20 cellular contexts compared by ENCODE assay signal in genomic region chr10:12583891-12584595, GRCh38.
A peak's percentile ranks its signal among the peaks of the same experiment; 100 is the strongest.
DNase-seq lines count a peak whose midpoint lies in the region; ATAC-seq, FAIRE-seq and TF ChIP-seq lines count a peak whose summit lies in the region.
"Had no signal": no experiment of that assay in that cellular context is flagged by ENCODE, and none has a peak within 500 bp of the region (broad histone marks: within the 10 kb centered on the region; RNA-seq: fewer than 3 reads in every experiment).

No MANE protein-coding gene starts in this region.

- TF ChIP-seq CTCF in mucosa of descending colon (IDR thresholded peaks at IDR 0.05) (no peak), omental fat pad (IDR thresholded peaks at IDR 0.05) (no peak)

- no peak overlapping the region for H3K4me3 Mint-ChIP-seq in stimulated activated memory B cell treated with anti-CD40 and anti-IgM and Interleukin-4, amounts not matched to agents 10 μg/mL and 1 μg/mL and 100 μg/mL, for 72 hours
- H3K4me3 Mint-ChIP-seq: B cell; CD8-positive, alpha-beta T cell; GM23338 had no signal

- H3K4me1 ChIP-seq in mucosa of descending colon (ENCODE audit: low read depth) (no peaks in the 10 kb centered on the region), right cardiac atrium (ENCODE audit: control insufficient read depth, insufficient read depth, low read length) (peaks cover 8% of the 10 kb centered on the region)

- DNase-seq in NCI-H82 (lab: John Stamatoyannopoulos, UW) (peak; percentile 9), NCI-H82 treated with DMSO at 0.1 percent for 48 hours (lab: John Stamatoyannopoulos, UW; ENCODE audit: unreplicated experiment) (no peak), SK-N-DZ (ENCODE audit: low spot score) (peak; percentile 91), mucosa of descending colon (no peak), urothelium cell line (ENCODE audit: low spot score) (no peak), right cardiac atrium (no peak), omental fat pad (ENCODE audit: low spot score) (no peak)
- DNase-seq: CD8-positive, alpha-beta T cell; DMS 273 treated with DMSO at 0.1 percent for 48 hours; DMS53; GDM1; HCEC 1CT; IMR-90 had no signal

- H3K36me3 Mint-ChIP-seq in stimulated activated memory B cell treated with anti-CD40 and anti-IgM and Interleukin-4, amounts not matched to agents 10 μg/mL and 1 μg/mL and 100 μg/mL, for 72 hours, result peaks cover 54% of the 10 kb centered on the region

- peak; percentile 66 for FAIRE-seq in urothelium cell line (lab: Jason Lieb, UNC)
- FAIRE-seq: H54, HTR-8/SVneo had no signal

- H3K9me3 ChIP-seq in mucosa of descending colon, result no peaks in the 10 kb centered on the region
- H3K9me3 ChIP-seq in right cardiac atrium (ENCODE audit: control insufficient read depth, low read length), result no peaks in the 10 kb centered on the region

- H3K9me3 Mint-ChIP-seq in stimulated activated memory B cell treated with anti-CD40 and anti-IgM and Interleukin-4, amounts not matched to agents 10 μg/mL and 1 μg/mL and 100 μg/mL, for 72 hours, result peaks cover 3% of the 10 kb centered on the region

- no peak overlapping the region for H3K27ac ChIP-seq in right cardiac atrium (ENCODE audit: low read length)
- H3K27ac ChIP-seq: 22Rv1; BLaER1 treated with 17β-estradiol and CSF1 and Interleukin-3, amounts not matched to agents 10 nM and 100 nM had no signal

- no peaks in the 10 kb centered on the region for H3K36me3 ChIP-seq in mucosa of descending colon (ENCODE audit: low read depth)

- no peaks in the 10 kb centered on the region for H3K27me3 Mint-ChIP-seq in stimulated activated memory B cell treated with anti-CD40 and anti-IgM and Interleukin-4, amounts not matched to agents 10 μg/mL and 1 μg/mL and 100 μg/mL, for 72 hours
- H3K27me3 Mint-ChIP-seq: B cell had no signal

- peaks cover 53% of the 10 kb centered on the region for H3K4me1 Mint-ChIP-seq in stimulated activated memory B cell treated with anti-CD40 and anti-IgM and Interleukin-4, amounts not matched to agents 10 μg/mL and 1 μg/mL and 100 μg/mL, for 72 hours

- H3K27me3 ChIP-seq in right cardiac atrium (ENCODE audit: control insufficient read depth, insufficient read depth), result no peaks in the 10 kb centered on the region
- H3K27me3 ChIP-seq: BLaER1 treated with 17β-estradiol and CSF1 and Interleukin-3, amounts not matched to agents 10 nM and 100 nM had no signal

- intact Hi-C loops in mucosa of descending colon (cut with DNase I, micrococcal nuclease), result no loop called here
- intact Hi-C loops in right cardiac atrium (cut with DNase I), result no loop called here

- no peak overlapping the region for H3K27ac Mint-ChIP-seq in stimulated activated memory B cell treated with anti-CD40 and anti-IgM and Interleukin-4, amounts not matched to agents 10 μg/mL and 1 μg/mL and 100 μg/mL, for 72 hours
- H3K27ac Mint-ChIP-seq: B cell; CD8-positive, alpha-beta T cell; GM23338 had no signal

- WGBS in right cardiac atrium, result 97% methylated on average over 5 of the region's 5 CpGs

- H3K4me3 ChIP-seq in mucosa of descending colon (no peak overlapping the region), right cardiac atrium (ENCODE audit: low read length) (no peak overlapping the region)
- H3K4me3 ChIP-seq: BLaER1 treated with 17β-estradiol and CSF1 and Interleukin-3, amounts not matched to agents 10 nM and 100 nM; GM23338 had no signal

- ATAC-seq in mucosa of descending colon (peak; percentile 34), right cardiac atrium (no peak), omental fat pad (ENCODE audit: low FRiP score) (no peak)
- no peak for ATAC-seq in stimulated activated memory B cell treated with anti-CD40 and anti-IgM and Interleukin-4, amounts not matched to agents 10 μg/mL and 1 μg/mL and 100 μg/mL, for 72 hours
- ATAC-seq: CD8-positive, alpha-beta T cell; GM23338 had no signal

Comparison
In these comparisons a context has a peak if more than half of its experiments do, and no peak if none do; other contexts are left out.
1. DNase-seq: peak in NCI-H82 (single experiment) and SK-N-DZ (single experiment); none in NCI-H82 treated with DMSO at 0.1 percent for 48 hours (single experiment), mucosa of descending colon (0 of 3), urothelium cell line (single experiment), right cardiac atrium (0 of 3) and omental fat pad (single experiment).